In the genomic region with DNA sequence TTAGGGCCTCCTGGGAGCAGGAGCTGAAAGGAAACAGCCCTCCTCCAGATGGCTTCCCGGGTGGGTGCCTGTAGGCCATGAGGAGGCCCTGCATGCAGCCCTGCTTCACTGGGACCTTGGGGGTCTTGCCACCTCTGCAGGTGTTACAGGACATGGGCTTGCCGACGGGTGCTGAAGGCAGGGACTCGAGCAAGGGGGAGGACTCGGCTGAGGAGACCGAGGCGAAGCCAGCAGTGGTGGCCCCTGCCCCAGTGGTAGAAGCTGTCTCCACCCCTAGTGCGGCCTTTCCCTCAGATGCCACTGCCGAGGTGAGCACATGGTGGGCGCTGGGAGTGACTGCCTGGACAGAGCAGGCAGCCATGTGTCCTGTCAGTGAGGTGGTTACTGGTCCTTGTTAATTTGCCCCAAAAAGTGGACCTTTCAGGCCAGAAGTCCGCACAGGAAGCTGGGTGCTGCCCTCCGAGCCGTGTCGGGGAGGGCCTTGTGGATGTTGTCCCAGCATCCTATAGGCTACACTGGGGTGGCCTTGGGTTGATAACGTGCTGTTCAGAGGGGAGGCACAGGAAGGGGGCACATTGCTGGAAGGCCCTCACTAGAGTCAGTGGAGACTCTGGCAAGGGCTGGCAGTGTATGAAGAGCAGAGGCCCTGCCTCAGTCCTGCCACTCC, we compare ENCODE assay signal across 1 cellular context.
TF ChIP-seq lines count a peak whose summit lies in the region.

No MANE protein-coding gene starts in this region.

TF ChIP-seq in GM23338, 12 proteins besides CTCF, POLR2A, EP300 and RAD21 (continued from another document):
- TF ChIP-seq, protein P1, sequence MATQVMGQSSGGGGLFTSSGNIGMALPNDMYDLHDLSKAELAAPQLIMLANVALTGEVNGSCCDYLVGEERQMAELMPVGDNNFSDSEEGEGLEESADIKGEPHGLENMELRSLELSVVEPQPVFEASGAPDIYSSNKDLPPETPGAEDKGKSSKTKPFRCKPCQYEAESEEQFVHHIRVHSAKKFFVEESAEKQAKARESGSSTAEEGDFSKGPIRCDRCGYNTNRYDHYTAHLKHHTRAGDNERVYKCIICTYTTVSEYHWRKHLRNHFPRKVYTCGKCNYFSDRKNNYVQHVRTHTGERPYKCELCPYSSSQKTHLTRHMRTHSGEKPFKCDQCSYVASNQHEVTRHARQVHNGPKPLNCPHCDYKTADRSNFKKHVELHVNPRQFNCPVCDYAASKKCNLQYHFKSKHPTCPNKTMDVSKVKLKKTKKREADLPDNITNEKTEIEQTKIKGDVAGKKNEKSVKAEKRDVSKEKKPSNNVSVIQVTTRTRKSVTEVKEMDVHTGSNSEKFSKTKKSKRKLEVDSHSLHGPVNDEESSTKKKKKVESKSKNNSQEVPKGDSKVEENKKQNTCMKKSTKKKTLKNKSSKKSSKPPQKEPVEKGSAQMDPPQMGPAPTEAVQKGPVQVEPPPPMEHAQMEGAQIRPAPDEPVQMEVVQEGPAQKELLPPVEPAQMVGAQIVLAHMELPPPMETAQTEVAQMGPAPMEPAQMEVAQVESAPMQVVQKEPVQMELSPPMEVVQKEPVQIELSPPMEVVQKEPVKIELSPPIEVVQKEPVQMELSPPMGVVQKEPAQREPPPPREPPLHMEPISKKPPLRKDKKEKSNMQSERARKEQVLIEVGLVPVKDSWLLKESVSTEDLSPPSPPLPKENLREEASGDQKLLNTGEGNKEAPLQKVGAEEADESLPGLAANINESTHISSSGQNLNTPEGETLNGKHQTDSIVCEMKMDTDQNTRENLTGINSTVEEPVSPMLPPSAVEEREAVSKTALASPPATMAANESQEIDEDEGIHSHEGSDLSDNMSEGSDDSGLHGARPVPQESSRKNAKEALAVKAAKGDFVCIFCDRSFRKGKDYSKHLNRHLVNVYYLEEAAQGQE (IDR thresholded peaks at IDR 0.05; ENCODE audit: unreplicated experiment): no peak
